ENCODE assay signal across 9 cellular contexts in genomic region chr4:147786031-147786430, GRCh38. TPM values are rescaled to one million over a fixed set of nuclear protein-coding genes. Genes with fewer than 3 reads are reported as not detected.
A peak's percentile ranks its signal among the peaks of the same experiment; 100 is the strongest.
DNase-seq lines count a peak whose midpoint lies in the region; ATAC-seq and TF ChIP-seq lines count a peak whose summit lies in the region.
"Had no signal": no experiment of that assay in that cellular context is flagged by ENCODE, and none has a peak within 500 bp of the region (broad histone marks: within the 10 kb centered on the region; RNA-seq: fewer than 3 reads in every experiment).

No MANE protein-coding gene starts in this region.

- DNase-seq in Kasumi-1 (lab: John Stamatoyannopoulos, UW) = peak; percentile 50 to 54
- DNase-seq in mesothelial cell of epicardium (ENCODE audit: low spot score in 2 of 2, unreplicated experiment in 2 of 2) = no peak
- DNase-seq in esophagus squamous epithelium (lab: John Stamatoyannopoulos, UW) = no peak
- DNase-seq in activated effector memory CD4-positive, alpha-beta T cell treated with anti-CD3 and anti-CD28 coated beads, Interleukin-2, amount 50 U/mL, for 16 hours = no peak
- no peak for DNase-seq in NCI-H2107 treated with DMSO at 0.1 percent for 48 hours (lab: John Stamatoyannopoulos, UW; ENCODE audit: unreplicated experiment)
- no peak for DNase-seq in GM03348 (ENCODE audit: low spot score)
- DNase-seq: activated naive CD8-positive, alpha-beta T cell treated with anti-CD3 and anti-CD28 coated beads, Interleukin-2, amount 10 ng/mL, durations not matched to agents 7 days and 5 days had no signal

- intact Hi-C loops in esophagus squamous epithelium (cut with DNase I) = no loop called here

- 78 to 93% methylated on average over 2 of the region's 2 CpGs for WGBS in esophagus squamous epithelium, 2 donors

- H3K4me3 ChIP-seq in esophagus squamous epithelium = no peak overlapping the region

- H3K4me3 Mint-ChIP-seq in mesothelial cell of epicardium = no peak overlapping the region
- H3K4me3 Mint-ChIP-seq: activated naive CD8-positive, alpha-beta T cell treated with anti-CD3 and anti-CD28 coated beads, Interleukin-2, amount 10 ng/mL, durations not matched to agents 7 days and 5 days had no signal

- no peaks in the 10 kb centered on the region for H3K27me3 ChIP-seq in esophagus squamous epithelium

- peak overlapping the region; percentile 18 for H3K27ac Mint-ChIP-seq in mesothelial cell of epicardium
- H3K27ac Mint-ChIP-seq: activated naive CD8-positive, alpha-beta T cell treated with anti-CD3 and anti-CD28 coated beads, Interleukin-2, amount 10 ng/mL, durations not matched to agents 7 days and 5 days had no signal

- no peaks in the 10 kb centered on the region for H3K36me3 Mint-ChIP-seq in mesothelial cell of epicardium
- H3K36me3 Mint-ChIP-seq: activated naive CD8-positive, alpha-beta T cell treated with anti-CD3 and anti-CD28 coated beads, Interleukin-2, amount 10 ng/mL, durations not matched to agents 7 days and 5 days had no signal

- H3K9me3 ChIP-seq in esophagus squamous epithelium = no peaks in the 10 kb centered on the region

- H3K4me1 Mint-ChIP-seq in mesothelial cell of epicardium = peaks cover 45% of the 10 kb centered on the region

- no peaks in the 10 kb centered on the region for H3K36me3 ChIP-seq in esophagus squamous epithelium

- peaks cover 11 to 77% (median 32%) of the 10 kb centered on the region in 3 donors for H3K4me1 ChIP-seq in esophagus squamous epithelium

- TF ChIP-seq POLR2A in esophagus squamous epithelium (IDR thresholded peaks at IDR 0.05) = no peak

- H3K27ac ChIP-seq in esophagus squamous epithelium = peak overlapping the region in 2 of 4 donors; percentile 42 to 72

- no peaks in the 10 kb centered on the region for H3K27me3 Mint-ChIP-seq in mesothelial cell of epicardium (ENCODE audit: low read depth)
- H3K27me3 Mint-ChIP-seq: activated naive CD8-positive, alpha-beta T cell treated with anti-CD3 and anti-CD28 coated beads, Interleukin-2, amount 10 ng/mL, durations not matched to agents 7 days and 5 days had no signal

- no peak for TF ChIP-seq CTCF in mesothelial cell of epicardium (IDR thresholded peaks at IDR 0.05; ENCODE audit: unreplicated experiment)
- TF ChIP-seq CTCF in esophagus squamous epithelium (IDR thresholded peaks at IDR 0.05) = no peak

- ATAC-seq in GM19023 (IDR thresholded peaks at IDR 0.05; ENCODE audit: unreplicated experiment) = peak; percentile 81
- ATAC-seq in HG02588 (IDR thresholded peaks at IDR 0.05; ENCODE audit: unreplicated experiment) = peak; percentile 87

- H3K9me3 Mint-ChIP-seq in mesothelial cell of epicardium = no peaks in the 10 kb centered on the region
- H3K9me3 Mint-ChIP-seq: activated naive CD8-positive, alpha-beta T cell treated with anti-CD3 and anti-CD28 coated beads, Interleukin-2, amount 10 ng/mL, durations not matched to agents 7 days and 5 days had no signal

RNA-seq across cellular contexts. Expression of gene ARHGAP10, which starts 54.1 kb away (rescaled TPM):
- total RNA-seq in mesothelial cell of epicardium (30.5 to 31.3 TPM (median 31.2 TPM) in 3 replicates), esophagus squamous epithelium (100 to 1,000 TPM in 1 of 4 donors, 10 to 100 TPM in 3; 26.5 to 117 (median 29.7) TPM)

Comparison
In these comparisons a context has a peak if more than half of its experiments do, and no peak if none do; other contexts are left out.
1. DNase-seq: peak in Kasumi-1 (2 of 2); none in mesothelial cell of epicardium (0 of 2), esophagus squamous epithelium (single experiment), activated effector memory CD4-positive, alpha-beta T cell treated with anti-CD3 and anti-CD28 coated beads, Interleukin-2, amount 50 U/mL, for 16 hours (single experiment), NCI-H2107 treated with DMSO at 0.1 percent for 48 hours (single experiment) and GM03348 (single experiment).